In genomic region chr7:74584160-74584954, GRCh38 we compare ENCODE assay signal across 25 cellular contexts.
DNase-seq lines count a peak whose midpoint lies in the region; ATAC-seq and TF ChIP-seq lines count a peak whose summit lies in the region.
"Had no signal": no experiment of that assay in that cellular context is flagged by ENCODE, and none has a peak within 500 bp of the region (broad histone marks: within the 10 kb centered on the region; RNA-seq: fewer than 3 reads in every experiment).

No MANE protein-coding gene starts in this region.

- H3K9me3 ChIP-seq in OCI-LY7 (ENCODE audit: low read length) = no peaks in the 10 kb centered on the region
- H3K9me3 ChIP-seq in upper lobe of left lung = no peaks in the 10 kb centered on the region
- H3K9me3 ChIP-seq: heart right ventricle, right atrium auricular region, upper lobe of right lung had no signal

- H3K9me2 ChIP-seq in OCI-LY7 (ENCODE audit: insufficient read depth, low read length) = no peaks in the 10 kb centered on the region

- CTCF ChIA-PET in OCI-LY7 (lab: Charles Lee; ENCODE audit: unreplicated experiment) = no interaction called here

- TF ChIP-seq CTCF in OCI-LY7 (conservative IDR thresholded peaks at IDR 0.05; ENCODE audit: low read length) (0 out of 2 replicates have a peak, but pooled peaks have one; percentile 14), endothelial cell (IDR thresholded peaks at IDR 0.05; ENCODE audit: unreplicated experiment) (no peak), progenitor cell of endocrine pancreas (IDR thresholded peaks at IDR 0.05; ENCODE audit: unreplicated experiment) (peak; percentile 27), upper lobe of left lung (IDR thresholded peaks at IDR 0.05) (no peak)

- ATAC-seq in upper lobe of left lung (ENCODE audit: low FRiP score in 2 of 2) = no peak
- ATAC-seq: heart right ventricle; stimulated activated naive CD8-positive, alpha-beta T cell treated with anti-CD3 and anti-CD28 coated beads, Interleukin-15, Interleukin-2, amounts not matched to agents 100 U/mL and 50 U/mL, for 24 hours; upper lobe of right lung had no signal

- DNase-seq in DMS53 (lab: John Stamatoyannopoulos, UW) (peak; percentile 28), DMS53 treated with DMSO at 0.1 percent for 48 hours (lab: John Stamatoyannopoulos, UW; ENCODE audit: unreplicated experiment) (no peak), OCI-LY7 (ENCODE audit: low spot score) (no peak), endothelial cell (ENCODE audit: low spot score) (no peak), progenitor cell of endocrine pancreas (ENCODE audit: low spot score, unreplicated experiment) (no peak), upper lobe of left lung (no peak)
- DNase-seq in stimulated activated CD4-positive, alpha-beta T cell treated with anti-CD3 and anti-CD28 coated beads, Interleukin-1b, Interleukin-23, amount 100 ng/mL, for 48 hours = no peak
- no peak for DNase-seq in stimulated activated naive CD4-positive, alpha-beta T cell (lab: John Stamatoyannopoulos, UW)
- DNase-seq: activated CD4-positive, alpha-beta T cell treated with anti-CD3 and anti-CD28 coated beads, Interleukin-2, amount 50 U/mL, for 4 hours; activated naive CD4-positive, alpha-beta T cell; anterior cingulate cortex; COR-L47; effector CD4-positive, alpha-beta T cell; H7; heart right ventricle; KBM-7; MV-4-11; NCI-H187 treated with DMSO at 0.1 percent for 48 hours; NCI-H446 treated with DMSO at 0.1 percent for 48 hours; Right ventricle myocardium superior; stimulated activated naive CD8-positive, alpha-beta T cell treated with anti-CD3 and anti-CD28 coated beads, Interleukin-15, Interleukin-2, amounts not matched to agents 100 U/mL and 50 U/mL, for 24 hours; upper lobe of right lung had no signal

- 92% methylated on average over 17 of the region's 17 CpGs for WGBS in upper lobe of left lung, 2 donors

- H3K27ac ChIP-seq in OCI-LY7 (ENCODE audit: low read depth, low read length, poor library complexity, severe bottlenecking) = no peak overlapping the region
- H3K27ac ChIP-seq in upper lobe of left lung = no peak overlapping the region
- H3K27ac ChIP-seq: 22Rv1, heart right ventricle, HL-60, right atrium auricular region, upper lobe of right lung had no signal

- no peak overlapping the region for H3K4me3 ChIP-seq in OCI-LY7 (ENCODE audit: low read depth, low read length, poor library complexity, severe bottlenecking)
- H3K4me3 ChIP-seq in upper lobe of left lung = no peak overlapping the region
- H3K4me3 ChIP-seq: heart right ventricle, right atrium auricular region, upper lobe of right lung had no signal

- no peaks in the 10 kb centered on the region for H4K20me1 ChIP-seq in OCI-LY7 (ENCODE audit: insufficient read depth, low read length)

- H3K36me3 ChIP-seq in OCI-LY7 (ENCODE audit: insufficient read depth, low read length) = no peaks in the 10 kb centered on the region
- peaks cover 0 to 4% (median 0%) of the 10 kb centered on the region in 4 donors for H3K36me3 ChIP-seq in upper lobe of left lung
- H3K36me3 ChIP-seq: heart right ventricle, right atrium auricular region, upper lobe of right lung had no signal

- no peaks in the 10 kb centered on the region for H3K9me3 Mint-ChIP-seq in endothelial cell (ENCODE audit: unreplicated experiment)
- H3K9me3 Mint-ChIP-seq in progenitor cell of endocrine pancreas (ENCODE audit: low read depth) = no peaks in the 10 kb centered on the region

- peak overlapping the region; percentile 30 for H3K27ac Mint-ChIP-seq in endothelial cell (ENCODE audit: unreplicated experiment)
- H3K27ac Mint-ChIP-seq in progenitor cell of endocrine pancreas = peak overlapping the region; percentile 79

- no peak for TF ChIP-seq POLR2A in upper lobe of left lung (IDR thresholded peaks at IDR 0.05)

- H3K4me1 Mint-ChIP-seq in endothelial cell (ENCODE audit: unreplicated experiment) = peaks cover 22% of the 10 kb centered on the region
- peaks cover 35% of the 10 kb centered on the region for H3K4me1 Mint-ChIP-seq in progenitor cell of endocrine pancreas (ENCODE audit: low read depth)

- intact Hi-C loops in OCI-LY7 (cut with micrococcal nuclease; ENCODE audit: unreplicated experiment) = no loop called here

- no peak overlapping the region for H2AFZ ChIP-seq in OCI-LY7 (ENCODE audit: low read length)

- no TSS peak for BruUV-seq in OCI-LY7 (replicated peaks; lab: Mats Ljungman, UMichigan)

- H3K27me3 Mint-ChIP-seq in endothelial cell (ENCODE audit: unreplicated experiment) = peaks cover 2% of the 10 kb centered on the region
- H3K27me3 Mint-ChIP-seq in progenitor cell of endocrine pancreas = no peaks in the 10 kb centered on the region

- POLR2A ChIA-PET in OCI-LY7 (lab: Charles Lee) = interaction anchor here (1.0 kb wide), 1 partner anchor 13 kb away, joined by 7 read pairs; no protein-coding TSS in a partner anchor

- no peak overlapping the region for H3K4me2 ChIP-seq in OCI-LY7 (ENCODE audit: low read length)

- H3K4me3 Mint-ChIP-seq in endothelial cell (ENCODE audit: unreplicated experiment) (no peak overlapping the region), progenitor cell of endocrine pancreas (ENCODE audit: low read depth) (no peak overlapping the region)

- no peaks in the 10 kb centered on the region for H3K36me3 Mint-ChIP-seq in endothelial cell (ENCODE audit: low read depth, unreplicated experiment)
- peaks cover 3% of the 10 kb centered on the region for H3K36me3 Mint-ChIP-seq in progenitor cell of endocrine pancreas (ENCODE audit: insufficient read depth)

- no peaks in the 10 kb centered on the region for H3K27me3 ChIP-seq in upper lobe of left lung
- H3K27me3 ChIP-seq: heart right ventricle, right atrium auricular region, upper lobe of right lung had no signal

- peaks cover 10% of the 10 kb centered on the region for H3K4me1 ChIP-seq in OCI-LY7 (ENCODE audit: insufficient read depth, low read length, poor library complexity, severe bottlenecking)
- peaks cover 19 to 32% (median 23%) of the 10 kb centered on the region in 4 donors for H3K4me1 ChIP-seq in upper lobe of left lung

- no peaks in the 10 kb centered on the region for H3K79me2 ChIP-seq in OCI-LY7 (ENCODE audit: insufficient read depth, low read depth, low read length)

- no peak for TF ChIP-seq EP300 in upper lobe of left lung (IDR thresholded peaks at IDR 0.05)

Comparison
In these comparisons a context has a peak if more than half of its experiments do, and no peak if none do; other contexts are left out.
1. CTCF ChIP-seq: peak in OCI-LY7 (single experiment) and progenitor cell of endocrine pancreas (single experiment); none in endothelial cell (single experiment) and upper lobe of left lung (0 of 6).